ENCODE assay signal across 8 cellular contexts in genomic region chr5:177497011-177497296, GRCh38. TPM values are rescaled to one million over a fixed set of nuclear protein-coding genes. Genes with fewer than 3 reads are reported as not detected.
DNase-seq lines count a peak whose midpoint lies in the region; ATAC-seq and TF ChIP-seq lines count a peak whose summit lies in the region.

No MANE protein-coding gene starts in this region.

- ATAC-seq in GM18519 (IDR thresholded peaks at IDR 0.05; ENCODE audit: low FRiP score, unreplicated experiment) (peak; percentile 7), T-helper 17 cell (no peak), foreskin keratinocyte (no peak), GM21717 (IDR thresholded peaks at IDR 0.05; ENCODE audit: unreplicated experiment) (no peak), HG03159 (IDR thresholded peaks at IDR 0.05; ENCODE audit: unreplicated experiment) (no peak)

- H3K4me1 Mint-ChIP-seq in T-helper 17 cell = peaks cover 25% of the 10 kb centered on the region

- peak overlapping the region; percentile 93 for H3K4me3 ChIP-seq in skeletal muscle satellite cell (ENCODE audit: low read length)

- peaks cover 4% of the 10 kb centered on the region for H3K36me3 Mint-ChIP-seq in T-helper 17 cell (ENCODE audit: low read depth)

- no peak overlapping the region for H3K27ac Mint-ChIP-seq in T-helper 17 cell

- TF ChIP-seq CTCF in foreskin keratinocyte (conservative IDR thresholded peaks at IDR 0.05) = no peak

- H3K4me1 ChIP-seq in foreskin keratinocyte (peaks cover 24% of the 10 kb centered on the region), skeletal muscle satellite cell (ENCODE audit: control insufficient read depth, insufficient read depth, low read length) (peaks cover 64% of the 10 kb centered on the region)

- H3K9me3 ChIP-seq in T-helper 17 cell (ENCODE audit: control insufficient read depth, low read length, poor library complexity, severe bottlenecking) = no peaks in the 10 kb centered on the region
- H3K9me3 ChIP-seq in skeletal muscle satellite cell (replicated peaks; ENCODE audit: low read length) = no peaks in the 10 kb centered on the region

- peaks cover 36% of the 10 kb centered on the region for H3K36me3 ChIP-seq in skeletal muscle satellite cell (ENCODE audit: insufficient read depth, low read length)

- H3K9ac ChIP-seq in skeletal muscle satellite cell (ENCODE audit: low read depth, low read length) = peak overlapping the region; percentile 93

- H3K4me2 ChIP-seq in skeletal muscle satellite cell (ENCODE audit: low read length) = peak overlapping the region; percentile 85

- DNase-seq in T-helper 17 cell (no peak), foreskin keratinocyte (no peak), NCI-H526 treated with DMSO at 0.1 percent for 48 hours (lab: John Stamatoyannopoulos, UW) (no peak), HCEC 1CT (no peak)

- peaks cover 6% of the 10 kb centered on the region for H3K27me3 ChIP-seq in foreskin keratinocyte
- no peaks in the 10 kb centered on the region for H3K27me3 ChIP-seq in skeletal muscle satellite cell (ENCODE audit: control insufficient read depth, insufficient read depth, low read length)

- H3K27ac ChIP-seq in foreskin keratinocyte = peak overlapping the region; percentile 28

- H3K4me3 Mint-ChIP-seq in T-helper 17 cell = peak overlapping the region; percentile 87

- no peaks in the 10 kb centered on the region for H3K27me3 Mint-ChIP-seq in T-helper 17 cell

RNA-seq across cellular contexts. Expression of gene PDLIM7, which starts 0.5 kb away (rescaled TPM):
- total RNA-seq in T-helper 17 cell = 10 to 100 TPM in 1 of 2 donors, 1 to 10 TPM in 1; 6.8 to 16.2 TPM
- 71.7 and 77.8 TPM in 2 replicates for total RNA-seq in foreskin keratinocyte
- 106 and 107 TPM in 2 replicates for polyA plus RNA-seq in foreskin keratinocyte
- total RNA-seq in skeletal muscle satellite cell (2012; rRNA removed) = 75.3 and 151 TPM in 2 replicates

RNA-seq across cellular contexts. Expression of gene DOK3, which starts 12.7 kb away (rescaled TPM):
- 1 to 10 TPM; 5.1 to 8.0 TPM for total RNA-seq in T-helper 17 cell
- 2.1 and 2.2 TPM in 2 replicates for total RNA-seq in foreskin keratinocyte
- polyA plus RNA-seq in foreskin keratinocyte = 1.4 and 2.0 TPM in 2 replicates
- total RNA-seq in skeletal muscle satellite cell (2012; rRNA removed) = 1.0 and 3.5 TPM in 2 replicates

RNA-seq across cellular contexts. Expression of gene DDX41, which starts 19.8 kb away (rescaled TPM):
- total RNA-seq in T-helper 17 cell (10 to 100 TPM; 58.6 to 66.9 TPM), foreskin keratinocyte (87.1 and 91.0 TPM in 2 replicates)
- polyA plus RNA-seq in foreskin keratinocyte = 82.6 and 85.8 TPM in 2 replicates
- total RNA-seq in skeletal muscle satellite cell (2012; rRNA removed) = 64.1 and 139 TPM in 2 replicates

RNA-seq across cellular contexts. Expression of gene DBN1, which starts 23.5 kb away (rescaled TPM):
- 1 to 10 TPM; 1.2 to 5.0 TPM for total RNA-seq in T-helper 17 cell
- total RNA-seq in foreskin keratinocyte = 80.8 and 88.5 TPM in 2 replicates
- polyA plus RNA-seq in foreskin keratinocyte = 69.8 and 78.7 TPM in 2 replicates
- total RNA-seq in skeletal muscle satellite cell (2012; rRNA removed) = 191 and 225 TPM in 2 replicates

RNA-seq across cellular contexts. Expression of gene PRR7, which starts 50.3 kb away (rescaled TPM):
- total RNA-seq in T-helper 17 cell = 10 to 100 TPM; 32.0 to 40.1 TPM
- total RNA-seq in foreskin keratinocyte = 2.4 and 3.0 TPM in 2 replicates
- 4.7 and 5.0 TPM in 2 replicates for polyA plus RNA-seq in foreskin keratinocyte
- 35.2 and 37.8 TPM in 2 replicates for total RNA-seq in skeletal muscle satellite cell (2012; rRNA removed)
